29 cellular contexts compared by ENCODE assay signal in the genomic region with DNA sequence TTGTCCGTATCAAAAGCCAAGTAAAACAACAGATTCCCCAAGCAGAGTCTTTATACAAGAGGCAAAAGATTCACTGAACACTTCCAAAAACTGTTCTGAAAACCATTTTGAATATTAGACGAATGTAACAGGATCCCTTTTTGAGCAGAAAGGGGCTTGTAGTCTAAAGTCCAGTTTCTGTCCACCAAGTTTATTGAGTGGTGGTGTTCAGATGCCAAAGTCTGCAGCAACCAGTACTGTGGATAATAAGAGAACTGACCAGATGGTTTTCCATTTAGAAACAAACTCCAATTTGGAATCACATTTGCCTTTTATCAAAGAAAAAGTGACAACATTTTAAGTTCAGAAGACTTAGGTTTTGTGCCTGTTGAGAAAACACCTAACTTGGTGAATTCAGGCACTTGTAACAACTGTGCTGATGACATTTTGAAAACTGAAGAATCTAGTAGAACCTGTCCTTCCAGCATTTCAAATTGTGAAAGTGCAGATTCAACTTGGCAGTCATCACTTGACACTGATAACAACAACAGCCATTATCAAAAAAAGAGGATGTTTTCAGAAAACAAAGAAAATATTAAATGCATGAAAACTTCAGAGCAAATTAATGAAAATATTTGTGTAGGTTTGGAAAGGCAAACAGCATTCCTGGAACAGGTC.
DNase-seq lines count a peak whose midpoint lies in the region; ATAC-seq, FAIRE-seq and TF ChIP-seq lines count a peak whose summit lies in the region.
"Had no signal": no experiment of that assay in that cellular context is flagged by ENCODE, and none has a peak within 500 bp of the region (broad histone marks: within the 10 kb centered on the region; RNA-seq: fewer than 3 reads in every experiment).

No MANE protein-coding gene starts in this region.

- POLR2A ChIA-PET in MCF 10A (lab: Yijun Ruan, JAX) = no interaction called here

- H3K4me3 Mint-ChIP-seq in MCF 10A (ENCODE audit: unreplicated experiment) = no peak overlapping the region
- no peak overlapping the region for H3K4me3 Mint-ChIP-seq in neural progenitor cell
- H3K4me3 Mint-ChIP-seq: activated CD8-positive, alpha-beta T cell treated with anti-CD3 and anti-CD28 coated beads, Interleukin-2, amount 10 ng/mL, durations not matched to agents 7 days and 5 days; activated naive CD8-positive, alpha-beta T cell treated with anti-CD3 and anti-CD28 coated beads for 36 hours; B cell; CD8-positive, alpha-beta T cell had no signal

- H3F3A ChIP-seq in neural progenitor cell (ENCODE audit: low read depth) (peaks cover 2% of the 10 kb centered on the region), smooth muscle cell (ENCODE audit: low read depth) (no peaks in the 10 kb centered on the region)

- H3K27me3 ChIP-seq in mammary epithelial cell (ENCODE audit: insufficient read depth, low read length) (no peaks in the 10 kb centered on the region), bronchial epithelial cell (ENCODE audit: control insufficient read depth, insufficient read depth, low read length) (no peaks in the 10 kb centered on the region), neural progenitor cell (no peaks in the 10 kb centered on the region), smooth muscle cell (ENCODE audit: low read depth) (no peaks in the 10 kb centered on the region)
- H3K27me3 ChIP-seq: cardiac muscle cell, colonic mucosa had no signal

- H3K9me3 Mint-ChIP-seq in MCF 10A (ENCODE audit: unreplicated experiment) (no peaks in the 10 kb centered on the region), neural progenitor cell (no peaks in the 10 kb centered on the region)
- H3K9me3 Mint-ChIP-seq: activated naive CD8-positive, alpha-beta T cell treated with anti-CD3 and anti-CD28 coated beads for 36 hours; activated T-helper 2 cell treated with anti-CD3 and anti-CD28 coated beads, Interferon-gamma antibody, Interleukin-2, Interleukin-4, amounts not matched to agents 10 μg/mL and 5 μg/mL and 100 μg/mL, durations not matched to agents 14 hours and 24 hours and 36 hours; CD8-positive, alpha-beta T cell had no signal

- no peak for TF ChIP-seq CTCF in mammary epithelial cell (conservative IDR thresholded peaks at IDR 0.05 in 1 of 2, IDR thresholded peaks at IDR 0.05 in 1 of 2; ENCODE audit: extremely low read depth in 1 of 2, insufficient read depth in 1 of 2, low read depth in 1 of 2, low read length in 2 of 2)
- TF ChIP-seq CTCF in MCF 10A (IDR thresholded peaks at IDR 0.05; ENCODE audit: unreplicated experiment) = no peak
- TF ChIP-seq CTCF in bronchial epithelial cell (IDR thresholded peaks at IDR 0.05; ENCODE audit: insufficient read depth, low read length, severe bottlenecking) = no peak
- TF ChIP-seq CTCF in neural progenitor cell (IDR thresholded peaks at IDR 0.05) = no peak
- TF ChIP-seq CTCF in smooth muscle cell (IDR thresholded peaks at IDR 0.05; ENCODE audit: borderline replicate concordance, insufficient read depth, poor library complexity, severe bottlenecking) = no peak

- CTCF ChIA-PET in mammary epithelial cell (lab: Charles Lee; ENCODE audit: low non-redundant PET) (no interaction called here), MCF 10A (lab: Yijun Ruan, JAX) (no interaction called here)

- WGBS in mammary epithelial cell (ENCODE audit: low coverage, missing lambda C conversion rate) = 85% methylated on average over 2 of the region's 2 CpGs
- 77% methylated on average over 2 of the region's 2 CpGs for WGBS in smooth muscle cell (ENCODE audit: low lambda C conversion rate)

- BruUV-seq in mammary epithelial cell (replicated peaks; lab: Mats Ljungman, UMichigan) (no TSS peak), MCF 10A (replicated peaks; lab: Mats Ljungman, UMichigan) (no TSS peak)

- no peak for ATAC-seq in GM18873 (IDR thresholded peaks at IDR 0.05; ENCODE audit: low FRiP score, unreplicated experiment)
- ATAC-seq: activated CD8-positive, alpha-beta T cell treated with anti-CD3 and anti-CD28 coated beads, Interleukin-2, amount 10 ng/mL, durations not matched to agents 7 days and 5 days; CD8-positive, alpha-beta T cell; psoas muscle; stimulated activated naive CD8-positive, alpha-beta T cell treated with anti-CD3 and anti-CD28 coated beads, Interleukin-15, Interleukin-2, amounts not matched to agents 100 U/mL and 50 U/mL, for 24 hours had no signal

- H3K27me3 Mint-ChIP-seq in MCF 10A (ENCODE audit: insufficient read depth, unreplicated experiment) = peaks cover 50% of the 10 kb centered on the region
- H3K27me3 Mint-ChIP-seq in neural progenitor cell (ENCODE audit: insufficient read depth, low read depth) = peaks cover 2% of the 10 kb centered on the region
- H3K27me3 Mint-ChIP-seq: activated naive CD8-positive, alpha-beta T cell treated with anti-CD3 and anti-CD28 coated beads for 36 hours had no signal

- in situ Hi-C loops in mammary epithelial cell (cut with MboI; ENCODE audit: low sequenced_read_pairs in 2 of 2) = no loop called here

- H3K27ac ChIP-seq in mammary epithelial cell (ENCODE audit: insufficient read depth, low read depth, low read length) (no peak overlapping the region), neural progenitor cell (no peak overlapping the region), smooth muscle cell (ENCODE audit: low read depth) (no peak overlapping the region)
- H3K27ac ChIP-seq: cardiac muscle cell, colonic mucosa, psoas muscle had no signal

- peak; percentile 4 for DNase-seq in mammary epithelial cell
- no peak for DNase-seq in MCF 10A (ENCODE audit: unreplicated experiment)
- DNase-seq in bronchial epithelial cell (ENCODE audit: low read depth) = peak; percentile 70
- no peak for DNase-seq in neural progenitor cell (ENCODE audit: low spot score)
- DNase-seq in mucosa of gallbladder (ENCODE audit: low spot score) = no peak
- no peak for DNase-seq in smooth muscle cell (lab: John Stamatoyannopoulos, UW; ENCODE audit: unreplicated experiment)
- no peak for DNase-seq in activated gamma-delta T cell treated with Interleukin-2 at 50 U/mL for 16 hours
- DNase-seq: activated CD8-positive, alpha-beta T cell treated with anti-CD3 and anti-CD28 coated beads, Interleukin-2, amount 10 ng/mL, durations not matched to agents 7 days and 5 days; activated naive CD8-positive, alpha-beta T cell treated with anti-CD3 and anti-CD28 coated beads for 36 hours; aorta; CD8-positive, alpha-beta T cell; colonic mucosa; effector CD8-positive, alpha-beta T cell; erythroblast; GF-D8; H7; head of caudate nucleus; Karpas-422; kidney glomerular epithelial cell; MV-4-11; NCI-H2171 treated with DMSO at 0.1 percent for 48 hours; NCI-H69; psoas muscle; stimulated activated naive CD8-positive, alpha-beta T cell treated with anti-CD3 and anti-CD28 coated beads, Interleukin-15, Interleukin-2, amounts not matched to agents 100 U/mL and 50 U/mL, for 24 hours had no signal

- dilution Hi-C loops in mammary epithelial cell (cut with HindIII; ENCODE audit: low sequenced_read_pairs) = no loop called here

- H3K4me1 ChIP-seq in mammary epithelial cell (ENCODE audit: insufficient read depth, low read length) = no peaks in the 10 kb centered on the region
- peaks cover 2% of the 10 kb centered on the region for H3K4me1 ChIP-seq in neural progenitor cell
- H3K4me1 ChIP-seq in smooth muscle cell (ENCODE audit: low read depth) = no peaks in the 10 kb centered on the region
- H3K4me1 ChIP-seq: colonic mucosa, psoas muscle had no signal

- H3K4me1 Mint-ChIP-seq in MCF 10A (ENCODE audit: insufficient read depth, unreplicated experiment) (no peaks in the 10 kb centered on the region), neural progenitor cell (no peaks in the 10 kb centered on the region)
- H3K4me1 Mint-ChIP-seq: B cell had no signal

- H3K36me3 Mint-ChIP-seq in MCF 10A (ENCODE audit: insufficient read depth, unreplicated experiment) (no peaks in the 10 kb centered on the region), neural progenitor cell (no peaks in the 10 kb centered on the region)
- H3K36me3 Mint-ChIP-seq: activated naive CD8-positive, alpha-beta T cell treated with anti-CD3 and anti-CD28 coated beads for 36 hours; CD8-positive, alpha-beta T cell had no signal

- no peaks in the 10 kb centered on the region for H3K9me3 ChIP-seq in mammary epithelial cell (replicated peaks; ENCODE audit: insufficient read depth, low read length)
- H3K9me3 ChIP-seq in neural progenitor cell (ENCODE audit: low read depth) = no peaks in the 10 kb centered on the region
- no peaks in the 10 kb centered on the region for H3K9me3 ChIP-seq in smooth muscle cell (replicated peaks; ENCODE audit: low read depth)
- H3K9me3 ChIP-seq: colonic mucosa, psoas muscle, thoracic aorta had no signal

- H4K20me1 ChIP-seq in mammary epithelial cell (ENCODE audit: insufficient read depth, low read length) (no peaks in the 10 kb centered on the region), neural progenitor cell (ENCODE audit: low read depth) (no peaks in the 10 kb centered on the region), smooth muscle cell (ENCODE audit: low read depth) (no peaks in the 10 kb centered on the region)

- H3K36me3 ChIP-seq in mammary epithelial cell (ENCODE audit: insufficient read depth, low read length) = no peaks in the 10 kb centered on the region
- H3K36me3 ChIP-seq in bronchial epithelial cell (ENCODE audit: control insufficient read depth, insufficient read depth, low read length) = no peaks in the 10 kb centered on the region
- H3K36me3 ChIP-seq in neural progenitor cell = no peaks in the 10 kb centered on the region
- H3K36me3 ChIP-seq in smooth muscle cell (ENCODE audit: low read depth) = no peaks in the 10 kb centered on the region
- H3K36me3 ChIP-seq: cardiac muscle cell, colonic mucosa, thoracic aorta had no signal

- no peak for FAIRE-seq in bronchial epithelial cell (lab: Jason Lieb, UNC)

- no peak overlapping the region for H3K4me2 ChIP-seq in mammary epithelial cell (ENCODE audit: insufficient read depth, low read depth, low read length)
- no peak overlapping the region for H3K4me2 ChIP-seq in neural progenitor cell
- H3K4me2 ChIP-seq in smooth muscle cell = no peak overlapping the region

- intact Hi-C loops in mammary epithelial cell (cut with micrococcal nuclease) (no loop called here), MCF 10A (cut with micrococcal nuclease) (no loop called here)

- H2AFZ ChIP-seq in mammary epithelial cell (ENCODE audit: low read depth, low read length) (no peak overlapping the region), neural progenitor cell (replicated peaks) (peak overlapping the region; percentile 40), smooth muscle cell (ENCODE audit: low read depth) (no peak overlapping the region)

- H3K9ac ChIP-seq in mammary epithelial cell (ENCODE audit: insufficient read depth, low read length) (no peak overlapping the region), neural progenitor cell (no peak overlapping the region), smooth muscle cell (ENCODE audit: low read depth) (no peak overlapping the region)

- H3K79me2 ChIP-seq in mammary epithelial cell (ENCODE audit: insufficient read depth, low read length) (no peaks in the 10 kb centered on the region), neural progenitor cell (ENCODE audit: low read depth) (no peaks in the 10 kb centered on the region), smooth muscle cell (ENCODE audit: low read depth) (no peaks in the 10 kb centered on the region)

- H3K4me3 ChIP-seq in mammary epithelial cell (replicated peaks in 1 of 3; ENCODE audit: insufficient read depth in 1 of 3, low read depth in 2 of 3, low read length in 3 of 3) = no peak overlapping the region
- no peak overlapping the region for H3K4me3 ChIP-seq in bronchial epithelial cell (ENCODE audit: low read depth, low read length)
- no peak overlapping the region for H3K4me3 ChIP-seq in neural progenitor cell
- H3K4me3 ChIP-seq in smooth muscle cell = no peak overlapping the region
- H3K4me3 ChIP-seq: cardiac muscle cell, colonic mucosa, psoas muscle, thoracic aorta had no signal

- no peak overlapping the region for H3K27ac Mint-ChIP-seq in MCF 10A (ENCODE audit: low read depth, unreplicated experiment)
- H3K27ac Mint-ChIP-seq in neural progenitor cell = no peak overlapping the region
- H3K27ac Mint-ChIP-seq: activated CD8-positive, alpha-beta T cell treated with anti-CD3 and anti-CD28 coated beads, Interleukin-2, amount 10 ng/mL, durations not matched to agents 7 days and 5 days; activated naive CD8-positive, alpha-beta T cell treated with anti-CD3 and anti-CD28 coated beads for 36 hours; activated T-helper 2 cell treated with anti-CD3 and anti-CD28 coated beads, Interferon-gamma antibody, Interleukin-2, Interleukin-4, amounts not matched to agents 10 μg/mL and 5 μg/mL and 100 μg/mL, durations not matched to agents 14 hours and 24 hours and 36 hours; B cell; CD8-positive, alpha-beta T cell had no signal

Comparison
In these comparisons a context has a peak if more than half of its experiments do, and no peak if none do; other contexts are left out.
1. DNase-seq: peak in mammary epithelial cell (single experiment) and bronchial epithelial cell (single experiment); none in MCF 10A (single experiment), neural progenitor cell (single experiment), mucosa of gallbladder (single experiment), smooth muscle cell (single experiment) and activated gamma-delta T cell treated with Interleukin-2 at 50 U/mL for 16 hours (single experiment).